ENCODE assay signal across 28 cellular contexts in the genomic region with DNA sequence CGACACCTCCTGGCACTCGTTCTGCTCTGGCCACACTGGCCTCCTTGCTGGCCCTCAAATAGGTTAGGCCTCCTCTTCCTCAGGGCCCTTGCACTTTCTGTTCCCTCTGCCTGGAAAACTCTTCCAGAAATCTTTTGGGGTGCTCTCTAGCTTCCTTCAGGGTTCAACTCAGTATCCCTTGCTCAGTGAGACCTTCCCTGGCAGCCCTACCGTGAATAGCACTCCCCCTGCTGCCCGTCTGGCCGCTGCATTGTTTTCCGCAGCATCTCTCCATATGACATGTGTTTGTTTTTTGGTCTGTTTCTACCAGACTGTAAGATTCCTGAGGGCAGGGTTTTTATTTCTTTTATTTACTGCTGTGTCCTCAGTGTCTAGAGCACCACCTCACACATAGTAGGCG. TPM values are rescaled to one million over a fixed set of nuclear protein-coding genes. Genes with fewer than 3 reads are reported as not detected.
A peak's percentile ranks its signal among the peaks of the same experiment; 100 is the strongest.
DNase-seq lines count a peak whose midpoint lies in the region; ATAC-seq and TF ChIP-seq lines count a peak whose summit lies in the region.
"Had no signal": no experiment of that assay in that cellular context is flagged by ENCODE, and none has a peak within 500 bp of the region (broad histone marks: within the 10 kb centered on the region; RNA-seq: fewer than 3 reads in every experiment).

No MANE protein-coding gene starts in this region.

- no peak overlapping the region for H3K27ac ChIP-seq in WERI-Rb-1
- H3K27ac ChIP-seq: cardiac muscle cell, esophagus squamous epithelium, heart right ventricle, KMS-11, left ventricle myocardium inferior, psoas muscle, thoracic aorta, uterus had no signal

- H3K4me3 Mint-ChIP-seq in endothelial cell (ENCODE audit: unreplicated experiment): peak overlapping the region; percentile 76
- H3K4me3 Mint-ChIP-seq in stimulated activated memory B cell treated with anti-CD40 and anti-IgM and Interleukin-4, amounts not matched to agents 10 μg/mL and 1 μg/mL and 100 μg/mL, for 72 hours: no peak overlapping the region
- H3K4me3 Mint-ChIP-seq: activated CD4-positive, alpha-beta memory T cell treated with anti-CD3 and anti-CD28 coated beads for 36 hours; activated naive CD8-positive, alpha-beta T cell had no signal

- H3K36me3 Mint-ChIP-seq in activated naive CD4-positive, alpha-beta T cell treated with anti-CD3 and anti-CD28 coated beads, Interleukin-2, amount 50 U/mL, for 72 hours: peaks cover 9 to 24% of the 10 kb centered on the region in 2 donors
- peaks cover 42% of the 10 kb centered on the region for H3K36me3 Mint-ChIP-seq in endothelial cell (ENCODE audit: low read depth, unreplicated experiment)
- H3K36me3 Mint-ChIP-seq in stimulated activated memory B cell treated with anti-CD40 and anti-IgM and Interleukin-4, amounts not matched to agents 10 μg/mL and 1 μg/mL and 100 μg/mL, for 72 hours: peaks cover 73% of the 10 kb centered on the region

- H3K27me3 Mint-ChIP-seq in endothelial cell (ENCODE audit: unreplicated experiment): peaks cover 1% of the 10 kb centered on the region
- H3K27me3 Mint-ChIP-seq in stimulated activated memory B cell treated with anti-CD40 and anti-IgM and Interleukin-4, amounts not matched to agents 10 μg/mL and 1 μg/mL and 100 μg/mL, for 72 hours: no peaks in the 10 kb centered on the region
- H3K27me3 Mint-ChIP-seq: activated CD4-positive, alpha-beta memory T cell treated with anti-CD3 and anti-CD28 coated beads for 36 hours; activated naive CD8-positive, alpha-beta T cell; CD8-positive, alpha-beta memory T cell had no signal

- no peak overlapping the region for H3K4me3 ChIP-seq in WERI-Rb-1 (ENCODE audit: low read depth, low read length)
- H3K4me3 ChIP-seq: cardiac muscle cell, esophagus squamous epithelium, heart right ventricle, left ventricle myocardium inferior, psoas muscle, thoracic aorta, uterus had no signal

- H3K4me1 Mint-ChIP-seq in endothelial cell (ENCODE audit: unreplicated experiment): no peaks in the 10 kb centered on the region
- H3K4me1 Mint-ChIP-seq in stimulated activated memory B cell treated with anti-CD40 and anti-IgM and Interleukin-4, amounts not matched to agents 10 μg/mL and 1 μg/mL and 100 μg/mL, for 72 hours: peaks cover 28% of the 10 kb centered on the region

- H3K36me3 ChIP-seq in WERI-Rb-1: peaks cover 72% of the 10 kb centered on the region
- H3K36me3 ChIP-seq: uterus had no signal

- no peak for ATAC-seq in activated naive CD4-positive, alpha-beta T cell treated with anti-CD3 and anti-CD28 coated beads, Interleukin-2, amount 50 U/mL, for 72 hours
- ATAC-seq in stimulated activated memory B cell treated with anti-CD40 and anti-IgM and Interleukin-4, amounts not matched to agents 10 μg/mL and 1 μg/mL and 100 μg/mL, for 72 hours: no peak
- no peak for ATAC-seq in HG02798 (IDR thresholded peaks at IDR 0.05; ENCODE audit: poor library complexity, unreplicated experiment)
- ATAC-seq: activated CD4-positive, CD25-positive, alpha-beta regulatory T cell treated with anti-CD3 and anti-CD28 coated beads, Interleukin-2, amount 50 U/mL, for 24 hours; heart right ventricle; psoas muscle; stimulated activated naive CD8-positive, alpha-beta T cell treated with anti-CD3 and anti-CD28 coated beads, Interleukin-15, Interleukin-2, amounts not matched to agents 100 U/mL and 50 U/mL, for 24 hours had no signal

- peak overlapping the region; percentile 36 to 90 for H3K27ac Mint-ChIP-seq in activated naive CD4-positive, alpha-beta T cell treated with anti-CD3 and anti-CD28 coated beads, Interleukin-2, amount 50 U/mL, for 72 hours
- no peak overlapping the region for H3K27ac Mint-ChIP-seq in endothelial cell (ENCODE audit: unreplicated experiment)
- peak overlapping the region; percentile 20 for H3K27ac Mint-ChIP-seq in stimulated activated memory B cell treated with anti-CD40 and anti-IgM and Interleukin-4, amounts not matched to agents 10 μg/mL and 1 μg/mL and 100 μg/mL, for 72 hours
- H3K27ac Mint-ChIP-seq: activated CD4-positive, alpha-beta memory T cell treated with anti-CD3 and anti-CD28 coated beads for 36 hours; activated naive CD8-positive, alpha-beta T cell had no signal

- 0 out of 2 replicates have a peak, but pooled peaks have one; percentile 8 for TF ChIP-seq CTCF in WERI-Rb-1 (IDR thresholded peaks at IDR 0.05; ENCODE audit: low read depth, low read length)
- no peak for TF ChIP-seq CTCF in endothelial cell (IDR thresholded peaks at IDR 0.05; ENCODE audit: unreplicated experiment)

- H3K27me3 ChIP-seq in WERI-Rb-1 (ENCODE audit: insufficient read depth, low read depth, severe bottlenecking): no peaks in the 10 kb centered on the region
- H3K27me3 ChIP-seq: cardiac muscle cell, esophagus squamous epithelium, heart right ventricle, uterus had no signal

- H3K9me3 Mint-ChIP-seq in activated naive CD4-positive, alpha-beta T cell treated with anti-CD3 and anti-CD28 coated beads, Interleukin-2, amount 50 U/mL, for 72 hours: no peaks in the 10 kb centered on the region
- no peaks in the 10 kb centered on the region for H3K9me3 Mint-ChIP-seq in endothelial cell (ENCODE audit: unreplicated experiment)
- no peaks in the 10 kb centered on the region for H3K9me3 Mint-ChIP-seq in stimulated activated memory B cell treated with anti-CD40 and anti-IgM and Interleukin-4, amounts not matched to agents 10 μg/mL and 1 μg/mL and 100 μg/mL, for 72 hours
- H3K9me3 Mint-ChIP-seq: activated CD4-positive, alpha-beta memory T cell treated with anti-CD3 and anti-CD28 coated beads for 36 hours; CD8-positive, alpha-beta memory T cell had no signal

- no peaks in the 10 kb centered on the region for H3K9me3 ChIP-seq in WERI-Rb-1 (ENCODE audit: severe bottlenecking)
- H3K9me3 ChIP-seq: esophagus squamous epithelium, heart right ventricle, left ventricle myocardium inferior, psoas muscle, SK-N-SH, thoracic aorta, uterus had no signal

- no peak for DNase-seq in activated naive CD4-positive, alpha-beta T cell treated with anti-CD3 and anti-CD28 coated beads, Interleukin-2, amount 50 U/mL, for 72 hours (ENCODE audit: low spot score in 2 of 2)
- DNase-seq in activated naive CD4-positive, alpha-beta T cell treated with anti-CD3 and anti-CD28 coated beads, Interleukin-2, amount 50 U/mL, for 16 hours: no peak
- DNase-seq in WERI-Rb-1: no peak
- no peak for DNase-seq in endothelial cell (ENCODE audit: low spot score)
- no peak for DNase-seq in HCEC 1CT
- DNase-seq in NCI-H1694 treated with DMSO at 0.1 percent for 48 hours (lab: John Stamatoyannopoulos, UW): no peak
- DNase-seq: activated CD4-positive, alpha-beta memory T cell treated with anti-CD3 and anti-CD28 coated beads for 36 hours; CD8-positive, alpha-beta memory T cell; esophagus squamous epithelium; foreskin melanocyte; heart right ventricle; left ventricle myocardium inferior; mesendoderm; MM.1S; NCI-H1417; NCI-H2029 treated with DMSO at 0.1 percent for 48 hours; NCI-H526; psoas muscle; SK-N-SH; stimulated activated naive CD8-positive, alpha-beta T cell treated with anti-CD3 and anti-CD28 coated beads, Interleukin-15, Interleukin-2, amounts not matched to agents 100 U/mL and 50 U/mL, for 24 hours; uterus had no signal

RNA-seq across cellular contexts. Expression of a gene that starts 6.7 kb away (rescaled TPM):
- 10 to 100 TPM; 42.1 to 51.9 TPM for total RNA-seq in activated naive CD4-positive, alpha-beta T cell treated with anti-CD3 and anti-CD28 coated beads, Interleukin-2, amount 50 U/mL, for 72 hours
- total RNA-seq in endothelial cell (ENCODE audit: unreplicated experiment): 29.6 TPM

RNA-seq across cellular contexts. Expression of a gene that starts 37.8 kb away (rescaled TPM):
- total RNA-seq in activated naive CD4-positive, alpha-beta T cell treated with anti-CD3 and anti-CD28 coated beads, Interleukin-2, amount 50 U/mL, for 72 hours: 10 to 100 TPM; 61.1 to 98.9 TPM
- total RNA-seq in endothelial cell (ENCODE audit: unreplicated experiment): 115 TPM

RNA-seq across cellular contexts. Expression of a gene that starts 52.0 kb away (rescaled TPM):
- total RNA-seq in activated naive CD4-positive, alpha-beta T cell treated with anti-CD3 and anti-CD28 coated beads, Interleukin-2, amount 50 U/mL, for 72 hours: 10 to 100 TPM; 31.2 to 36.6 TPM
- 25.0 TPM for total RNA-seq in endothelial cell (ENCODE audit: unreplicated experiment)
